Comparison of ENCODE assay signal across 9 cellular contexts in genomic region chrX:49878128-49878833, GRCh38. TPM values are rescaled to one million over a fixed set of nuclear protein-coding genes. Genes with fewer than 3 reads are reported as not detected.
A peak's percentile ranks its signal among the peaks of the same experiment; 100 is the strongest.
DNase-seq lines count a peak whose midpoint lies in the region; ATAC-seq, FAIRE-seq and TF ChIP-seq lines count a peak whose summit lies in the region.
"Had no signal": no experiment of that assay in that cellular context is flagged by ENCODE, and none has a peak within 500 bp of the region (broad histone marks: within the 10 kb centered on the region; RNA-seq: fewer than 3 reads in every experiment).

No MANE protein-coding gene starts in this region.

- H3K9me1 ChIP-seq in endothelial cell of umbilical vein (replicated peaks; ENCODE audit: control insufficient read depth, extremely low read depth, insufficient read depth, low read length), result no peaks in the 10 kb centered on the region

- CTCF ChIA-PET in BJ (lab: Yijun Ruan, JAX), result interaction anchor here (1.0 to 1.6 kb wide), 3 partner anchors 30 to 44 kb away, joined by 3 to 4 read pairs (median 4); partner anchors contain the start of gene CLCN5
- CTCF ChIA-PET in endothelial cell of umbilical vein (lab: Charles Lee), result interaction anchor here (0.5 to 1.5 kb wide), 7 partner anchors 34 to 1247 kb away, joined by 3 to 5 read pairs (median 3); no protein-coding TSS in a partner anchor

- BruUV-seq in endothelial cell of umbilical vein (replicated peaks; lab: Mats Ljungman, UMichigan), result no TSS peak

- no peaks in the 10 kb centered on the region for H4K20me1 ChIP-seq in endothelial cell of umbilical vein (replicated peaks; ENCODE audit: control insufficient read depth, extremely low read depth, insufficient read depth, low read length)

- intact Hi-C loops in endothelial cell of umbilical vein (cut with micrococcal nuclease), result loop anchor here (2.0 kb wide), 2 partner anchors 41 to 327 kb away; partner anchors contain the start of gene CCNB3

- H3K79me2 ChIP-seq in endothelial cell of umbilical vein (ENCODE audit: control insufficient read depth, insufficient read depth, low read length), result no peaks in the 10 kb centered on the region

- H3K27me3 ChIP-seq in BJ (ENCODE audit: control insufficient read depth, insufficient read depth, low read length) (no peaks in the 10 kb centered on the region), Peyer's patch (no peaks in the 10 kb centered on the region), endothelial cell of umbilical vein (ENCODE audit: control insufficient read depth in 2 of 2, insufficient read depth in 2 of 2, low read length in 2 of 2) (no peaks in the 10 kb centered on the region)

- no peaks in the 10 kb centered on the region for H3K27me3 Mint-ChIP-seq in neural crest cell (ENCODE audit: low read depth)

- peak overlapping the region; percentile 67 for H3K4me3 ChIP-seq in BJ (ENCODE audit: low read depth, low read length)
- H3K4me3 ChIP-seq in Peyer's patch, result peak overlapping the region; percentile 62 to 69 (median 66)
- H3K4me3 ChIP-seq in endothelial cell of umbilical vein (replicated peaks in 1 of 3; ENCODE audit: insufficient read depth in 1 of 3, low read depth in 1 of 3, low read length in 3 of 3), result peak overlapping the region; percentile 62 to 75 (median 68)

- H2AFZ ChIP-seq in endothelial cell of umbilical vein (ENCODE audit: low read depth, low read length), result peak overlapping the region; percentile 91

- no peak for TF ChIP-seq POLR2A in Peyer's patch (IDR thresholded peaks at IDR 0.05)
- TF ChIP-seq POLR2A in endothelial cell of umbilical vein (IDR thresholded peaks at IDR 0.05; ENCODE audit: low read depth, low read length), result no peak

- no peak for FAIRE-seq in endothelial cell of umbilical vein (lab: Jason Lieb, UNC)

- POLR2A ChIA-PET in BJ (lab: Charles Lee) (no interaction called here), endothelial cell of umbilical vein (lab: Charles Lee) (no interaction called here)

- H3K4me1 ChIP-seq in Peyer's patch (no peaks in the 10 kb centered on the region), endothelial cell of umbilical vein (ENCODE audit: control insufficient read depth, extremely low read depth, insufficient read depth, low read length) (peaks cover 5% of the 10 kb centered on the region)

- H3K36me3 Mint-ChIP-seq in neural crest cell (ENCODE audit: low read depth), result peaks cover 9% of the 10 kb centered on the region

- H3K9me3 ChIP-seq in Peyer's patch (no peaks in the 10 kb centered on the region), endothelial cell of umbilical vein (replicated peaks; ENCODE audit: control insufficient read depth, insufficient read depth, low read length) (no peaks in the 10 kb centered on the region)

- peak overlapping the region; percentile 95 for H3K4me3 Mint-ChIP-seq in neural crest cell

- no peak overlapping the region for H3K9ac ChIP-seq in endothelial cell of umbilical vein (replicated peaks; ENCODE audit: extremely low read depth, insufficient read depth, low read length)

- TF ChIP-seq CTCF in BJ (IDR thresholded peaks at IDR 0.05; ENCODE audit: insufficient read depth, low read depth, low read length) (no peak), Peyer's patch (IDR thresholded peaks at IDR 0.05) (no peak), endothelial cell of umbilical vein (IDR thresholded peaks at IDR 0.05; ENCODE audit: extremely low read depth in 1 of 2, insufficient read depth in 1 of 2, low read depth in 1 of 2, low read length in 2 of 2) (no peak), neural crest cell (conservative IDR thresholded peaks at IDR 0.05) (no peak)

- ATAC-seq in GM18519 (IDR thresholded peaks at IDR 0.05; ENCODE audit: low FRiP score, unreplicated experiment) (no peak), HG03439 (IDR thresholded peaks at IDR 0.05; ENCODE audit: unreplicated experiment) (no peak), GM19455 (IDR thresholded peaks at IDR 0.05; ENCODE audit: unreplicated experiment) (no peak)

- dilution Hi-C loops in endothelial cell of umbilical vein (cut with MboI; ENCODE audit: extremely low pct_ligation_motif_present, low sequenced_read_pairs), result no loop called here

- H3K4me2 ChIP-seq in endothelial cell of umbilical vein (ENCODE audit: insufficient read depth, low read length), result peak overlapping the region; percentile 78

- no peak for DNase-seq in BJ (ENCODE audit: low read depth)
- no peak for DNase-seq in Peyer's patch
- no peak for DNase-seq in endothelial cell of umbilical vein (ENCODE audit: low read depth, low spot score)
- DNase-seq in neural crest cell (ENCODE audit: low read depth, low spot score), result no peak
- DNase-seq in SHP77 (lab: John Stamatoyannopoulos, UW), result no peak

- peak overlapping the region; percentile 83 for H3K27ac Mint-ChIP-seq in neural crest cell (ENCODE audit: unreplicated experiment)

- H3K36me3 ChIP-seq in BJ (ENCODE audit: control insufficient read depth, insufficient read depth, low read length), result no peaks in the 10 kb centered on the region
- no peaks in the 10 kb centered on the region for H3K36me3 ChIP-seq in Peyer's patch
- H3K36me3 ChIP-seq in endothelial cell of umbilical vein (ENCODE audit: control insufficient read depth in 2 of 2, extremely low read depth in 1 of 2, insufficient read depth in 2 of 2, low read length in 2 of 2), result no peaks in the 10 kb centered on the region

- peaks cover 18% of the 10 kb centered on the region for H3K4me1 Mint-ChIP-seq in neural crest cell

- peak overlapping the region; percentile 62 to 82 (median 80) for H3K27ac ChIP-seq in Peyer's patch
- no peak overlapping the region for H3K27ac ChIP-seq in endothelial cell of umbilical vein (ENCODE audit: insufficient read depth, low read depth, low read length)

- peaks cover 7% of the 10 kb centered on the region for H3K9me3 Mint-ChIP-seq in neural crest cell

TF ChIP-seq in endothelial cell of umbilical vein, 7 proteins besides CTCF, POLR2A, EP300 and RAD21:
- TF ChIP-seq GATA2 (IDR thresholded peaks at IDR 0.05; ENCODE audit: insufficient read depth, insufficient read length, low read depth, low read length) (no peak), JUN (IDR thresholded peaks at IDR 0.05; ENCODE audit: borderline replicate concordance, insufficient read depth, insufficient read length, low read depth) (no peak), FOS (IDR thresholded peaks at IDR 0.05; ENCODE audit: borderline replicate concordance, insufficient read depth, low read length) (no peak), MYC (IDR thresholded peaks at IDR 0.05; ENCODE audit: low read depth, low read length) (no peak), POLR2AphosphoS5 (IDR thresholded peaks at IDR 0.05; ENCODE audit: insufficient read depth, low read depth, low read length) (no peak), EZH2 (IDR thresholded peaks at IDR 0.05; ENCODE audit: borderline replicate concordance, low read depth, low read length, severe bottlenecking) (no peak), MAX (IDR thresholded peaks at IDR 0.05; ENCODE audit: insufficient read depth, insufficient read length) (no peak)

RNA-seq across cellular contexts. Expression of gene USP27X, which starts 1.0 kb away (rescaled TPM):
- polyA plus RNA-seq in BJ (2011; rRNA removed) (3.0 and 3.4 TPM in 2 replicates), endothelial cell of umbilical vein (2.2 and 2.4 TPM in 2 replicates)
- 3.2 and 3.3 TPM in 2 replicates for polyA minus RNA-seq in BJ (2011; rRNA and poly(A)+ RNA removed)
- total RNA-seq in Peyer's patch (1 to 10 TPM; 1.2 to 2.5 (median 2.2) TPM), endothelial cell of umbilical vein (2.3 and 3.0 TPM in 2 replicates), neural crest cell (6.8 and 7.3 TPM in 2 replicates)
- 2.6 and 2.8 TPM in 2 replicates for polyA plus RNA-seq in endothelial cell of umbilical vein (2011; cell fraction: cytosol; rRNA removed)
- 0.98 and 1.3 TPM in 2 replicates for polyA plus RNA-seq in endothelial cell of umbilical vein (2011; cell fraction: nucleus; rRNA removed)
- 2.9 and 3.3 TPM in 2 replicates for polyA plus RNA-seq in endothelial cell of umbilical vein (2012)
- 5.5 and 7.4 TPM in 2 replicates for polyA minus RNA-seq in endothelial cell of umbilical vein
- polyA minus RNA-seq in endothelial cell of umbilical vein (2011; cell fraction: cytosol; rRNA and poly(A)+ RNA removed), result 0.31 TPM
- polyA minus RNA-seq in endothelial cell of umbilical vein (2011; cell fraction: nucleus; rRNA and poly(A)+ RNA removed), result 1.7 and 2.7 TPM in 2 replicates

RNA-seq across cellular contexts. Expression of gene CLCN5, which starts 44.1 kb away (rescaled TPM):
- polyA plus RNA-seq in BJ (2011; rRNA removed) (1.3 and 2.4 TPM in 2 replicates), endothelial cell of umbilical vein (2.7 and 3.1 TPM in 2 replicates)
- 4.9 and 5.4 TPM in 2 replicates for polyA minus RNA-seq in BJ (2011; rRNA and poly(A)+ RNA removed)
- total RNA-seq in Peyer's patch (10 to 100 TPM in 3 of 4 donors, 1 to 10 TPM in 1; 2.5 to 20.3 (median 17.2) TPM), endothelial cell of umbilical vein (12.9 TPM in 2 replicates), neural crest cell (16.7 TPM in 2 replicates)
- 1.7 and 1.8 TPM in 2 replicates for polyA plus RNA-seq in endothelial cell of umbilical vein (2011; cell fraction: cytosol; rRNA removed)
- 6.6 and 6.8 TPM in 2 replicates for polyA plus RNA-seq in endothelial cell of umbilical vein (2011; cell fraction: nucleus; rRNA removed)
- polyA plus RNA-seq in endothelial cell of umbilical vein (2012), result 5.8 and 6.2 TPM in 2 replicates
- 21.9 and 24.1 TPM in 2 replicates for polyA minus RNA-seq in endothelial cell of umbilical vein
- 7.9 TPM for polyA minus RNA-seq in endothelial cell of umbilical vein (2011; cell fraction: cytosol; rRNA and poly(A)+ RNA removed)
- polyA minus RNA-seq in endothelial cell of umbilical vein (2011; cell fraction: nucleus; rRNA and poly(A)+ RNA removed), result 13.4 and 19.4 TPM in 2 replicates

RNA-seq across cellular contexts. Expression of gene PAGE4, which starts 49.2 kb away (rescaled TPM):
- polyA plus RNA-seq in BJ (2011; rRNA removed) (not detected in 2 replicates), endothelial cell of umbilical vein (not detected in 2 replicates)
- not detected in 2 replicates for polyA minus RNA-seq in BJ (2011; rRNA and poly(A)+ RNA removed)
- total RNA-seq in Peyer's patch (not detected), endothelial cell of umbilical vein (not detected in 2 replicates), neural crest cell (not detected in 2 replicates)
- polyA plus RNA-seq in endothelial cell of umbilical vein (2011; cell fraction: cytosol; rRNA removed), result not detected in 2 replicates
- not detected in 2 replicates for polyA plus RNA-seq in endothelial cell of umbilical vein (2011; cell fraction: nucleus; rRNA removed)
- not detected in 2 replicates for polyA plus RNA-seq in endothelial cell of umbilical vein (2012)
- not detected in 2 replicates for polyA minus RNA-seq in endothelial cell of umbilical vein
- not detected for polyA minus RNA-seq in endothelial cell of umbilical vein (2011; cell fraction: cytosol; rRNA and poly(A)+ RNA removed)
- polyA minus RNA-seq in endothelial cell of umbilical vein (2011; cell fraction: nucleus; rRNA and poly(A)+ RNA removed), result not detected in 2 replicates
- total RNA-seq: activated CD8-positive, alpha-beta memory T cell treated with anti-CD3 and anti-CD28 coated beads for 36 hours had no signal
